Comparison of ENCODE assay signal across 1 cellular context in the genomic region with DNA sequence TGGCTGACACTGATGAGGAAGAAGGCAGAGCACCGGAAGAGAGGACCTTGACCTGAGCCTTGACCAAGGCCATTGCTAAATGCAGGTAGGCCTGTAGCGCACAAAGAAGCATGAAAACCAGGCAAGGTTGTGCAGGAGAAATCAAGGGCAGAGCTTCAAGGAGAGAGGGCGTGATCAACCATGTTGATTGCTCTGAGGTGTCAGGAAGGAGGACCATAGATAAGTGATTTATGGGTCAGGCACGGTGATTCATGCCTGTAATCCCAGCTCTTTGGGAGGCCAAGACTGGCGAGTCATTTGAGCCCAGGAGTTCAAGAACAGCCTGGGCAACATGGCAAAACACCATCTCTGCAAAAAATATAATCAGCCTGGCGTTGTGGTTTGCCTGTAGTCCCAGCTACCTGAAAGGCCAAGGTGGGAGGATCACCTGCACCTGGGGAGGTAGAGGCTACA.
TF ChIP-seq lines count a peak whose summit lies in the region.

No MANE protein-coding gene starts in this region.

TF ChIP-seq in IMR-90, 13 proteins besides CTCF, POLR2A, EP300 and RAD21 (continued from another document):
- TF ChIP-seq MXI1 (IDR thresholded peaks at IDR 0.05; ENCODE audit: borderline replicate concordance, low read depth, low read length) (no peak), FOS (IDR thresholded peaks at IDR 0.05; ENCODE audit: low read depth, low read length) (peak; percentile 46; the same call in 1 of the 2 replicates), MAZ (IDR thresholded peaks at IDR 0.05; ENCODE audit: borderline replicate concordance, low read depth, low read length) (no peak), NFE2L2 (IDR thresholded peaks at IDR 0.05; ENCODE audit: low read depth, low read length) (no peak)
- TF ChIP-seq, protein P1, sequence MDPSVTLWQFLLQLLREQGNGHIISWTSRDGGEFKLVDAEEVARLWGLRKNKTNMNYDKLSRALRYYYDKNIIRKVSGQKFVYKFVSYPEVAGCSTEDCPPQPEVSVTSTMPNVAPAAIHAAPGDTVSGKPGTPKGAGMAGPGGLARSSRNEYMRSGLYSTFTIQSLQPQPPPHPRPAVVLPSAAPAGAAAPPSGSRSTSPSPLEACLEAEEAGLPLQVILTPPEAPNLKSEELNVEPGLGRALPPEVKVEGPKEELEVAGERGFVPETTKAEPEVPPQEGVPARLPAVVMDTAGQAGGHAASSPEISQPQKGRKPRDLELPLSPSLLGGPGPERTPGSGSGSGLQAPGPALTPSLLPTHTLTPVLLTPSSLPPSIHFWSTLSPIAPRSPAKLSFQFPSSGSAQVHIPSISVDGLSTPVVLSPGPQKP (IDR thresholded peaks at IDR 0.05; ENCODE audit: borderline replicate concordance, low read depth, low read length) = no peak
